1 cellular context compared by ENCODE assay signal in the genomic region with DNA sequence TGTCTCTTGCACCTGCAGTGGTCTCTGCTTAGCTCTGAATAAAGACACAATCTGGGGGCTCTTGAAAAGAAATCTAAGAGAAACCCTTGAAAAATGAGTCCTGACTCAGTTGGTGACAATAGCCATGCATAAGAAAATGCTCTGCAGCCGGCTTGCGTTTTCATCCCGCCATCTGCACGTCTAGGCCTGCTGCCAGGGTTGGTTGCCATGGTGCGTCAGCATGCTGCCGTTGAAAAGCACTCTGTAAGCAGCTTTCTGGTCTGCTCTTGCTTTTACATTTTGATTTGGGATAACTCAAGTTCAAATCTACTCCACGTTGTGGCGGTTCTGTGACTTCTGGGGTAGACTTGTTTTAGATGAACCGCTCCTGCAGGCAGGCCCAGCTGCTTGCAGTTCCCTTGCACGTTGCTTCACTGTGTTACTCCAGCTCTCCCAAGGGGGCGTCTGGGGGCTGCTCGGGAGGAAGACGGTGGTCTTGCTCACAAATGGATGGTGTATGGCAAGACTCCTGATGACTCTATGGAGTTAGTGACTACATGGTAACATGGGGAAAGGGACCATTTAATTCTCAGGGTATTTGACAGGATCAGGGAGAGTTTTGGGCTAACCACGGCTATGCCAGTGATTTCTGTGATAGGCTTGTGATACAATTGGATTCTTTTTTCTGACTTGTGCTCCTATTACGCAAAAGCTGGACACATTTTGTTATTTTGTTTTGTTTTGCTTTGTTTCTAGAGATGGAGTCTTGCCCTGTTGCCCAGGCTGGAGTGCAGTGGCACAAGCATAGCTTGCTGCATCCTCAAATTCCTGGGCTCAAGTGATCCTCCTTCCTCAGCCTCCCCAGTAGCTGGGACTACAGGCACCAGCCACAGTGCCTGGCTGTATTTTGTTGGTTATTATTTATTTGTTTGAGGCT.
TF ChIP-seq lines count a peak whose summit lies in the region.

No MANE protein-coding gene starts in this region.

TF ChIP-seq in SK-N-SH, 30 proteins besides CTCF, POLR2A, EP300 and RAD21 (continued from another document):
- TF ChIP-seq, protein P1, sequence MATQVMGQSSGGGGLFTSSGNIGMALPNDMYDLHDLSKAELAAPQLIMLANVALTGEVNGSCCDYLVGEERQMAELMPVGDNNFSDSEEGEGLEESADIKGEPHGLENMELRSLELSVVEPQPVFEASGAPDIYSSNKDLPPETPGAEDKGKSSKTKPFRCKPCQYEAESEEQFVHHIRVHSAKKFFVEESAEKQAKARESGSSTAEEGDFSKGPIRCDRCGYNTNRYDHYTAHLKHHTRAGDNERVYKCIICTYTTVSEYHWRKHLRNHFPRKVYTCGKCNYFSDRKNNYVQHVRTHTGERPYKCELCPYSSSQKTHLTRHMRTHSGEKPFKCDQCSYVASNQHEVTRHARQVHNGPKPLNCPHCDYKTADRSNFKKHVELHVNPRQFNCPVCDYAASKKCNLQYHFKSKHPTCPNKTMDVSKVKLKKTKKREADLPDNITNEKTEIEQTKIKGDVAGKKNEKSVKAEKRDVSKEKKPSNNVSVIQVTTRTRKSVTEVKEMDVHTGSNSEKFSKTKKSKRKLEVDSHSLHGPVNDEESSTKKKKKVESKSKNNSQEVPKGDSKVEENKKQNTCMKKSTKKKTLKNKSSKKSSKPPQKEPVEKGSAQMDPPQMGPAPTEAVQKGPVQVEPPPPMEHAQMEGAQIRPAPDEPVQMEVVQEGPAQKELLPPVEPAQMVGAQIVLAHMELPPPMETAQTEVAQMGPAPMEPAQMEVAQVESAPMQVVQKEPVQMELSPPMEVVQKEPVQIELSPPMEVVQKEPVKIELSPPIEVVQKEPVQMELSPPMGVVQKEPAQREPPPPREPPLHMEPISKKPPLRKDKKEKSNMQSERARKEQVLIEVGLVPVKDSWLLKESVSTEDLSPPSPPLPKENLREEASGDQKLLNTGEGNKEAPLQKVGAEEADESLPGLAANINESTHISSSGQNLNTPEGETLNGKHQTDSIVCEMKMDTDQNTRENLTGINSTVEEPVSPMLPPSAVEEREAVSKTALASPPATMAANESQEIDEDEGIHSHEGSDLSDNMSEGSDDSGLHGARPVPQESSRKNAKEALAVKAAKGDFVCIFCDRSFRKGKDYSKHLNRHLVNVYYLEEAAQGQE (IDR thresholded peaks at IDR 0.05; ENCODE audit: low read depth, low read length), result no peak
- TF ChIP-seq SIN3A (IDR thresholded peaks at IDR 0.05; ENCODE audit: borderline replicate concordance, low read depth, low read length) (peak; percentile 50; the same call in 1 of the 2 replicates), MEF2A (IDR thresholded peaks at IDR 0.05; ENCODE audit: borderline replicate concordance, low read depth) (no peak), ELF1 (IDR thresholded peaks at IDR 0.05) (no peak), TAF1 (IDR thresholded peaks at IDR 0.05; ENCODE audit: borderline replicate concordance, low read depth, low read length) (no peak), MXI1 (IDR thresholded peaks at IDR 0.05; ENCODE audit: low read depth, low read length) (peak; percentile 94), FOXJ3 (CRISPR knock-in tag; IDR thresholded peaks at IDR 0.05) (no peak), RXRA (IDR thresholded peaks at IDR 0.05; ENCODE audit: borderline replicate concordance, low read depth) (no peak), FOSL2 (IDR thresholded peaks at IDR 0.05; ENCODE audit: borderline replicate concordance, low read depth) (no peak; the same call in 1 of the 2 replicates), RCOR1 (IDR thresholded peaks at IDR 0.05; ENCODE audit: low read length) (no peak), SMC3 (IDR thresholded peaks at IDR 0.05; ENCODE audit: low read depth, low read length) (no peak), GABPA (IDR thresholded peaks at IDR 0.05; ENCODE audit: low read depth) (no peak), TEAD4 (IDR thresholded peaks at IDR 0.05; ENCODE audit: borderline replicate concordance, insufficient read depth) (no peak), FOXM1 (IDR thresholded peaks at IDR 0.05; ENCODE audit: low read depth) (no peak), NRF1 (IDR thresholded peaks at IDR 0.05; ENCODE audit: low read depth, low read length) (no peak), JUND (IDR thresholded peaks at IDR 0.05) (no peak), NFIC (IDR thresholded peaks at IDR 0.05; ENCODE audit: borderline replicate concordance) (peak; percentile 43; the same call in 1 of the 2 replicates), YY1 (IDR thresholded peaks at IDR 0.05; ENCODE audit: low read depth) (no peak), TCF12 (IDR thresholded peaks at IDR 0.05) (peak; percentile 69; the same call in 1 of the 2 replicates), EZH2phosphoT487 (IDR thresholded peaks at IDR 0.05; ENCODE audit: borderline replicate concordance, low read depth) (no peak), GATA2 (CRISPR knock-in tag; IDR thresholded peaks at IDR 0.05) (no peak)
- TF ChIP-seq, protein P2, sequence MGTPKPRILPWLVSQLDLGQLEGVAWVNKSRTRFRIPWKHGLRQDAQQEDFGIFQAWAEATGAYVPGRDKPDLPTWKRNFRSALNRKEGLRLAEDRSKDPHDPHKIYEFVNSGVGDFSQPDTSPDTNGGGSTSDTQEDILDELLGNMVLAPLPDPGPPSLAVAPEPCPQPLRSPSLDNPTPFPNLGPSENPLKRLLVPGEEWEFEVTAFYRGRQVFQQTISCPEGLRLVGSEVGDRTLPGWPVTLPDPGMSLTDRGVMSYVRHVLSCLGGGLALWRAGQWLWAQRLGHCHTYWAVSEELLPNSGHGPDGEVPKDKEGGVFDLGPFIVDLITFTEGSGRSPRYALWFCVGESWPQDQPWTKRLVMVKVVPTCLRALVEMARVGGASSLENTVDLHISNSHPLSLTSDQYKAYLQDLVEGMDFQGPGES (IDR thresholded peaks at IDR 0.05; ENCODE audit: low read depth, low read length), result no peak
- TF ChIP-seq, protein P3, sequence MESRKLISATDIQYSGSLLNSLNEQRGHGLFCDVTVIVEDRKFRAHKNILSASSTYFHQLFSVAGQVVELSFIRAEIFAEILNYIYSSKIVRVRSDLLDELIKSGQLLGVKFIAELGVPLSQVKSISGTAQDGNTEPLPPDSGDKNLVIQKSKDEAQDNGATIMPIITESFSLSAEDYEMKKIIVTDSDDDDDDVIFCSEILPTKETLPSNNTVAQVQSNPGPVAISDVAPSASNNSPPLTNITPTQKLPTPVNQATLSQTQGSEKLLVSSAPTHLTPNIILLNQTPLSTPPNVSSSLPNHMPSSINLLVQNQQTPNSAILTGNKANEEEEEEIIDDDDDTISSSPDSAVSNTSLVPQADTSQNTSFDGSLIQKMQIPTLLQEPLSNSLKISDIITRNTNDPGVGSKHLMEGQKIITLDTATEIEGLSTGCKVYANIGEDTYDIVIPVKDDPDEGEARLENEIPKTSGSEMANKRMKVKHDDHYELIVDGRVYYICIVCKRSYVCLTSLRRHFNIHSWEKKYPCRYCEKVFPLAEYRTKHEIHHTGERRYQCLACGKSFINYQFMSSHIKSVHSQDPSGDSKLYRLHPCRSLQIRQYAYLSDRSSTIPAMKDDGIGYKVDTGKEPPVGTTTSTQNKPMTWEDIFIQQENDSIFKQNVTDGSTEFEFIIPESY (IDR thresholded peaks at IDR 0.05; ENCODE audit: borderline replicate concordance, low read depth), result no peak
- TF ChIP-seq, protein P4, sequence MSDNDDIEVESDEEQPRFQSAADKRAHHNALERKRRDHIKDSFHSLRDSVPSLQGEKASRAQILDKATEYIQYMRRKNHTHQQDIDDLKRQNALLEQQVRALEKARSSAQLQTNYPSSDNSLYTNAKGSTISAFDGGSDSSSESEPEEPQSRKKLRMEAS (IDR thresholded peaks at IDR 0.05; ENCODE audit: low read depth), result peak; percentile 61
